In the genomic region with DNA sequence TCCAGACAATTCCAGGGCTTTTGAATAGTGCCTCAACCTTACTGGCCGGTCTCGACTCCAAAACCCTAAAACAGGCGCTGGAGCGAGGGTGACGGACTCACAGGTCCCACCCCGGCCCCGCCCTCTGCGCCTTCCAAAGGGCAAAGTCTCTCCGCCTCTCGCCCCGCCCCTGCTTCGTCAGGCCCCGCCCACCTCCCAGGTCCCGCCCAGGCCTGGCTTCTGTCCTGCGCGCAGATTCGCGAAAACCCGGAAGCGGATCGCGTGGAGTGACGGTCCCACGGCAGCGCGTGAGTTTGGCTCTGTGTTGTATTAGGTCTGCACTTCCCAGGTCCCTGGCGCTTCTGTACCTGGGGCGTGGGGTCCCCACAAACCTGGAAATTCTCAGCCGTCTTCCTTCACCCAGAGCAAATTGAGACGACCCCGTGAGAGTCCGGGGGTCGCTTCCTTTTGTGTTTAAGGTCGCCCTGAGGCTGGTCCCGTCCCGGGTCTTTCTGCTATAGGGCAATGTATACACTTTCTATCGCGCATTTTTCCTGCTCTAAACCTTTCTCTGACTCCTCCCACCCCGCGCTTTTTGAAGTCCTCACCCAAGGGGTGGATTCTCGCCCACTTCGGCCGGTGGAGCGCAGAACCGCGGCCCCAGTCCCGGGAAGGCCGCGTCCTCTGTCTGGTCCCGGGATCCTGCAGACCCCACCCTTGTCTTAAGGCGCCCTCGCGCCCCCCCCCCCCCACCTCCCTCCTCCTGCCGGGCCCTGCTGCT, we compare ENCODE assay signal across 8 cellular contexts. TPM values are rescaled to one million over a fixed set of nuclear protein-coding genes. Genes with fewer than 3 reads are reported as not detected.
DNase-seq lines count a peak whose midpoint lies in the region; ATAC-seq and TF ChIP-seq lines count a peak whose summit lies in the region.

A gene (plus strand): TSS at position 231 of the 760 bp plus-strand sequence. CDS start 16,090 bp downstream, outside the sequence.

- H3K4me1 ChIP-seq in right atrium auricular region (peaks cover 0 to 17% of the 10 kb centered on the region in 2 donors), psoas muscle (peaks cover 3% of the 10 kb centered on the region)

- intact Hi-C loops in psoas muscle (cut with DNase I) = loop anchor here in 1 of 2 donors (5.0 to 10.0 kb wide), 4 partner anchors 35 to 1170 kb away; a partner anchor contains a TSS

- DNase-seq in DMS153 (lab: John Stamatoyannopoulos, UW) = peak; percentile 74
- peak; percentile 90 for DNase-seq in NAMALWA (ENCODE audit: low spot score)
- peak; percentile 88 to 96 (median 93) for DNase-seq in T-helper 1 cell
- DNase-seq in amniotic stem cell (lab: John Stamatoyannopoulos, UW) = peak; percentile 79
- DNase-seq in right atrium auricular region (ENCODE audit: low spot score) = peak; percentile 95
- DNase-seq in psoas muscle = peak; percentile 93 to 94
- DNase-seq in ureter (ENCODE audit: low spot score) = peak; percentile 96

- peak; percentile 89 for ATAC-seq in GM21737 (IDR thresholded peaks at IDR 0.05; ENCODE audit: unreplicated experiment)
- peak; percentile 96 to 99 (median 98) for ATAC-seq in psoas muscle

- H3K27ac ChIP-seq in right atrium auricular region = peak within 1 kb of the TSS; percentile 73 to 74
- H3K27ac ChIP-seq in psoas muscle = peak within 1 kb of the TSS; percentile 55

- 0% methylated on average over 50 to 54 of the region's 54 CpGs for WGBS in psoas muscle, 3 donors

- H3K36me3 ChIP-seq in right atrium auricular region (no peaks in the 10 kb centered on the region), psoas muscle (ENCODE audit: insufficient read depth in 1 of 2, low read depth in 1 of 2) (no peaks in the 10 kb centered on the region)

- H3K9me3 ChIP-seq in right atrium auricular region (no peaks in the 10 kb centered on the region), psoas muscle (no peaks in the 10 kb centered on the region)

- H3K4me3 ChIP-seq in right atrium auricular region = peak within 1 kb of the TSS; percentile 75 to 79
- peak within 1 kb of the TSS; percentile 82 for H3K4me3 ChIP-seq in psoas muscle

- H3K27me3 ChIP-seq in right atrium auricular region = no peaks in the 10 kb centered on the region
- H3K27me3 ChIP-seq in psoas muscle (ENCODE audit: insufficient read depth in 3 of 3, low read length in 2 of 3) = peaks cover 0 to 27% (median 8%) of the 10 kb centered on the region in 3 donors

- no peak for TF ChIP-seq CTCF in right atrium auricular region (IDR thresholded peaks at IDR 0.05)
- no peak for TF ChIP-seq CTCF in psoas muscle (IDR thresholded peaks at IDR 0.05)

RNA-seq across cellular contexts. Expression of the gene that starts here (rescaled TPM):
- 1 to 10 TPM in 1 of 2 donors, under 1 TPM in 1; 0.63 to 1.3 TPM for total RNA-seq in right atrium auricular region
- total RNA-seq in psoas muscle = 1 to 10 TPM in 2 of 4 donors, under 1 TPM in 2; 0.42 to 1.7 (median 0.95) TPM
- 1 to 10 TPM in 1 of 3 donors, under 1 TPM in 2; 0.31 to 1.1 (median 0.99) TPM for polyA plus RNA-seq in psoas muscle
- 6.8 TPM for total RNA-seq in ureter

Comparison
In these comparisons a context has a peak if more than half of its experiments do, and no peak if none do; other contexts are left out.
1. Peak in every context shown above with its lines: DNase-seq, ATAC-seq, H3K4me3 ChIP-seq and H3K27ac ChIP-seq.